7 cellular contexts compared by ENCODE assay signal in genomic region chr11:308740-309557, GRCh38. TPM values are rescaled to one million over a fixed set of nuclear protein-coding genes. Genes with fewer than 3 reads are reported as not detected.
DNase-seq lines count a peak whose midpoint lies in the region; ATAC-seq and TF ChIP-seq lines count a peak whose summit lies in the region.
"Not testable (repeated sequence)": the region's sequence is repeated elsewhere in the genome, so short reads cannot be mapped to it uniquely, and the experiment has no call there.
"Had no signal": no experiment of that assay in that cellular context is flagged by ENCODE, and none has a peak within 500 bp of the region (broad histone marks: within the 10 kb centered on the region; RNA-seq: fewer than 3 reads in every experiment).

No MANE protein-coding gene starts in this region.

- not testable (repeated sequence) for H3K4ac ChIP-seq in H9 (ENCODE audit: low read depth, low read length)

- not testable (repeated sequence) for H2BK120ac ChIP-seq in H9 (ENCODE audit: low read depth, low read length, poor library complexity, severe bottlenecking)

- H2AK5ac ChIP-seq in H9 (ENCODE audit: insufficient read length, low read length): not testable (repeated sequence)

- H3K9me3 Mint-ChIP-seq in H9; activated CD4-positive, alpha-beta T cell treated with anti-CD3 and anti-CD28 coated beads for 36 hours (ENCODE audit: low read depth); osteocyte (ENCODE audit: unreplicated experiment): not testable (repeated sequence)

- H2BK5ac ChIP-seq in H9 (ENCODE audit: insufficient read length, low read length): not testable (repeated sequence)

- H3K23ac ChIP-seq in H9 (ENCODE audit: insufficient read length, low read depth, low read length): not testable (repeated sequence)

- H2BK12ac ChIP-seq in H9 (ENCODE audit: insufficient read length, low read depth, low read length): not testable (repeated sequence)

- H4K5ac ChIP-seq in H9 (ENCODE audit: insufficient read length, low read depth, low read length): not testable (repeated sequence)

- H3K18ac ChIP-seq in H9 (ENCODE audit: insufficient read length, low read depth, low read length): not testable (repeated sequence)

- H4K8ac ChIP-seq in H9 (replicated peaks; ENCODE audit: insufficient read length, low read depth, low read length): not testable (repeated sequence)

- peak in 1 of 4 donors; percentile 29 for TF ChIP-seq POLR2A in upper lobe of left lung (IDR thresholded peaks at IDR 0.05)

- not testable (repeated sequence) for H2BK15ac ChIP-seq in H9 (ENCODE audit: low read depth, low read length)

- TF ChIP-seq CTCF in H9 (conservative IDR thresholded peaks at IDR 0.05); osteocyte (IDR thresholded peaks at IDR 0.05); upper lobe of left lung (IDR thresholded peaks at IDR 0.05): not testable (repeated sequence)

- H3K4me3 ChIP-seq in right cardiac atrium (ENCODE audit: low read length): peak overlapping the region; percentile 41
- peak overlapping the region; percentile 40 to 69 (median 55) for H3K4me3 ChIP-seq in upper lobe of left lung

- not testable (repeated sequence) for H3K9me3 ChIP-seq in H9 (ENCODE audit: control insufficient read depth, low read depth, low read length); right cardiac atrium (ENCODE audit: control insufficient read depth, low read length); upper lobe of left lung

- peaks cover 10% of the 10 kb centered on the region for H3K23me2 ChIP-seq in H9 (ENCODE audit: insufficient read length, low read depth, low read length, poor library complexity, severe bottlenecking)

- ATAC-seq in activated CD4-positive, alpha-beta T cell treated with anti-CD3 and anti-CD28 coated beads for 36 hours: peak; percentile 4
- ATAC-seq in right cardiac atrium (peak; percentile 0 to 1), upper lobe of left lung (ENCODE audit: low FRiP score in 2 of 2) (peak in 1 of 2 donors; percentile 0)

- H3K36me3 Mint-ChIP-seq in H9 (ENCODE audit: insufficient read depth in 1 of 3, low read depth in 3 of 3); osteocyte (ENCODE audit: unreplicated experiment): not testable (repeated sequence)
- peaks cover 21% of the 10 kb centered on the region for H3K36me3 Mint-ChIP-seq in activated CD4-positive, alpha-beta T cell treated with anti-CD3 and anti-CD28 coated beads for 36 hours (ENCODE audit: low read depth)

- not testable (repeated sequence) for H3K79me1 ChIP-seq in H9 (ENCODE audit: insufficient read depth, low read depth, low read length, poor library complexity, severe bottlenecking)

- not testable (repeated sequence) for H2BK20ac ChIP-seq in H9 (ENCODE audit: low read depth, low read length, poor library complexity, severe bottlenecking)

- not testable (repeated sequence) for DNase-seq in H9; caudate nucleus (lab: John Stamatoyannopoulos, UW); osteocyte (ENCODE audit: extremely low spot score, unreplicated experiment); upper lobe of left lung
- peak; percentile 53 for DNase-seq in activated CD4-positive, alpha-beta T cell treated with anti-CD3 and anti-CD28 coated beads for 36 hours
- DNase-seq in right cardiac atrium: peak; percentile 13 to 66 (median 49)

- H3K4me1 ChIP-seq in H9 (ENCODE audit: insufficient read depth, low read length) (peaks cover 21% of the 10 kb centered on the region; the same call in 1 of the 2 replicates), upper lobe of left lung (peaks cover 46 to 66% (median 56%) of the 10 kb centered on the region in 4 donors)
- not testable (repeated sequence) for H3K4me1 ChIP-seq in right cardiac atrium (ENCODE audit: control insufficient read depth, insufficient read depth, low read length)

- H3K4me3 Mint-ChIP-seq in H9 (peak overlapping the region; percentile 87 to 91), osteocyte (ENCODE audit: unreplicated experiment) (peak overlapping the region; percentile 88)
- H3K4me3 Mint-ChIP-seq in activated CD4-positive, alpha-beta T cell treated with anti-CD3 and anti-CD28 coated beads for 36 hours: peak overlapping the region; percentile 94

- not testable (repeated sequence) for H3K27me3 Mint-ChIP-seq in H9 (ENCODE audit: low read depth); activated CD4-positive, alpha-beta T cell treated with anti-CD3 and anti-CD28 coated beads for 36 hours; osteocyte (ENCODE audit: unreplicated experiment)

- not testable (repeated sequence) for H4K91ac ChIP-seq in H9 (ENCODE audit: insufficient read length, low read depth, low read length)

- H3K27ac ChIP-seq in H9 (ENCODE audit: insufficient read length, low read depth, low read length): not testable (repeated sequence)
- peak overlapping the region; percentile 54 for H3K27ac ChIP-seq in caudate nucleus (ENCODE audit: low read depth, low read length)
- peak overlapping the region; percentile 28 for H3K27ac ChIP-seq in right cardiac atrium (ENCODE audit: low read length)
- peak overlapping the region; percentile 89 to 94 (median 92) for H3K27ac ChIP-seq in upper lobe of left lung

- CTCF ChIA-PET in activated CD4-positive, alpha-beta T cell treated with anti-CD3 and anti-CD28 coated beads for 36 hours (lab: Charles Lee): interaction anchor here (0.6 to 1.9 kb wide), 9 partner anchors 8 to 102 kb away, joined by 3 to 12 read pairs (median 4); partner anchors contain the start of genes BET1L and RIC8A

- H3K14ac ChIP-seq in H9 (ENCODE audit: insufficient read depth, low read length): not testable (repeated sequence)

- H3K9ac ChIP-seq in H9 (ENCODE audit: extremely low read depth, insufficient read length, low read length): not testable (repeated sequence)

- not testable (repeated sequence) for H3K79me2 ChIP-seq in H9 (ENCODE audit: insufficient read depth, low read length)

- WGBS in H9 (ENCODE audit: extremely low coverage, insufficient read length, low lambda C conversion rate): no CpG with 5 or more reads among the region's 22 CpGs
- WGBS in right cardiac atrium: 40% methylated on average over 22 of the region's 22 CpGs
- 35 to 40% methylated on average over 22 of the region's 22 CpGs for WGBS in upper lobe of left lung, 2 donors

- H3K36me3 ChIP-seq in upper lobe of left lung: not testable (repeated sequence)

- H4K20me1 ChIP-seq in H9 (ENCODE audit: control insufficient read depth, insufficient read depth, insufficient read length): not testable (repeated sequence)

- intact Hi-C loops in activated CD4-positive, alpha-beta T cell treated with anti-CD3 and anti-CD28 coated beads for 36 hours (cut with DNase I, micrococcal nuclease): loop anchor here (1.0 to 5.0 kb wide), 3 partner anchors 50 to 138 kb away; no protein-coding TSS in a partner anchor
- intact Hi-C loops in right cardiac atrium (cut with DNase I): loop anchor here in 3 of 4 donors (5.0 to 10.0 kb wide), 2 partner anchors 46 to 48 kb away; no protein-coding TSS in a partner anchor

- not testable (repeated sequence) for H3K56ac ChIP-seq in H9 (ENCODE audit: insufficient read length, low read depth, low read length)

- H3K4me2 ChIP-seq in H9 (ENCODE audit: insufficient read depth, insufficient read length, low read length): peak overlapping the region; percentile 68

- not testable (repeated sequence) for TF ChIP-seq EP300 in upper lobe of left lung (IDR thresholded peaks at IDR 0.05)

- not testable (repeated sequence) for H3T11ph ChIP-seq in H9 (ENCODE audit: low read length)

- H3K27me3 ChIP-seq in H9 (ENCODE audit: insufficient read depth, low read length); right cardiac atrium (ENCODE audit: control insufficient read depth, insufficient read depth); upper lobe of left lung: not testable (repeated sequence)

- POLR2A ChIA-PET in activated CD4-positive, alpha-beta T cell treated with anti-CD3 and anti-CD28 coated beads for 36 hours (lab: Charles Lee): interaction anchor here (0.9 kb wide), 1 partner anchor 9 kb away, joined by 3 read pairs; no protein-coding TSS in a partner anchor

- H2AFZ ChIP-seq in H9 (ENCODE audit: low read length): not testable (repeated sequence)

- not testable (repeated sequence) for H3K27ac Mint-ChIP-seq in H9
- peak overlapping the region; percentile 98 for H3K27ac Mint-ChIP-seq in activated CD4-positive, alpha-beta T cell treated with anti-CD3 and anti-CD28 coated beads for 36 hours
- peak overlapping the region; percentile 91 for H3K27ac Mint-ChIP-seq in osteocyte (ENCODE audit: unreplicated experiment)

- H3K4me1 Mint-ChIP-seq in H9 (peaks cover 63 to 71% of the 10 kb centered on the region in 2 experiments), osteocyte (ENCODE audit: unreplicated experiment) (peaks cover 54% of the 10 kb centered on the region)
- H3K4me1 Mint-ChIP-seq in activated CD4-positive, alpha-beta T cell treated with anti-CD3 and anti-CD28 coated beads for 36 hours: peaks cover 30% of the 10 kb centered on the region

RNA-seq across cellular contexts. Expression of gene IFITM2, which starts 1.3 kb away (rescaled TPM):
- total RNA-seq in H9 (2021) (421 and 425 TPM in 2 replicates), right cardiac atrium (100 to 1,000 TPM; 180 to 290 (median 240) TPM), osteocyte (671 and 698 TPM in 2 replicates), upper lobe of left lung (100 to 1,000 TPM; 113 to 704 (median 271) TPM)
- 100 to 1,000 TPM; 451 to 474 TPM for total RNA-seq in activated CD4-positive, alpha-beta T cell treated with anti-CD3 and anti-CD28 coated beads for 36 hours
- 393 TPM for polyA plus RNA-seq in right cardiac atrium

RNA-seq across cellular contexts. Expression of gene IFITM1, which starts 4.9 kb away (rescaled TPM):
- total RNA-seq in H9 (2021) (498 and 500 TPM in 2 replicates), right cardiac atrium (100 to 1,000 TPM in 3 of 4 donors, 10 to 100 TPM in 1; 85.0 to 169 (median 116) TPM), osteocyte (352 and 355 TPM in 2 replicates), upper lobe of left lung (100 to 1,000 TPM in 1 of 6 donors, 10 to 100 TPM in 5; 16.8 to 119 (median 74.5) TPM)
- total RNA-seq in activated CD4-positive, alpha-beta T cell treated with anti-CD3 and anti-CD28 coated beads for 36 hours: 100 to 1,000 TPM; 248 to 285 TPM
- polyA plus RNA-seq in right cardiac atrium: 235 TPM

RNA-seq across cellular contexts. Expression of gene IFITM5, which starts 9.6 kb away (rescaled TPM):
- total RNA-seq in H9 (2021) (not detected in 2 replicates), right cardiac atrium (not detected), osteocyte (not detected in 2 replicates), upper lobe of left lung (not detected)
- not detected for total RNA-seq in activated CD4-positive, alpha-beta T cell treated with anti-CD3 and anti-CD28 coated beads for 36 hours
- polyA plus RNA-seq in right cardiac atrium: not detected
- total RNA-seq: Daoy had no signal

RNA-seq across cellular contexts. Expression of gene IFITM3, which starts 11.7 kb away (rescaled TPM):
- total RNA-seq in H9 (2021) (419 and 425 TPM in 2 replicates), right cardiac atrium (100 to 1,000 TPM; 263 to 569 (median 519) TPM), osteocyte (1,725 and 1,814 TPM in 2 replicates), upper lobe of left lung (100 to 1,000 TPM; 132 to 860 (median 360) TPM)
- total RNA-seq in activated CD4-positive, alpha-beta T cell treated with anti-CD3 and anti-CD28 coated beads for 36 hours: 100 to 1,000 TPM in 1 of 2 experiments, 10 to 100 TPM in 1; 77.5 to 122 TPM
- polyA plus RNA-seq in right cardiac atrium: 749 TPM

RNA-seq across cellular contexts. Expression of gene PGGHG, which starts 20.0 kb away (rescaled TPM):
- total RNA-seq in H9 (2021) (57.9 and 58.3 TPM in 2 replicates), right cardiac atrium (10 to 100 TPM in 3 of 4 donors, 1 to 10 TPM in 1; 9.9 to 15.8 (median 11.9) TPM), osteocyte (39.9 and 43.4 TPM in 2 replicates), upper lobe of left lung (100 to 1,000 TPM in 2 of 6 donors, 10 to 100 TPM in 4; 34.1 to 535 (median 65.2) TPM)
- 10 to 100 TPM; 73.4 to 82.3 TPM for total RNA-seq in activated CD4-positive, alpha-beta T cell treated with anti-CD3 and anti-CD28 coated beads for 36 hours
- 18.7 TPM for polyA plus RNA-seq in right cardiac atrium
